In the genomic region with DNA sequence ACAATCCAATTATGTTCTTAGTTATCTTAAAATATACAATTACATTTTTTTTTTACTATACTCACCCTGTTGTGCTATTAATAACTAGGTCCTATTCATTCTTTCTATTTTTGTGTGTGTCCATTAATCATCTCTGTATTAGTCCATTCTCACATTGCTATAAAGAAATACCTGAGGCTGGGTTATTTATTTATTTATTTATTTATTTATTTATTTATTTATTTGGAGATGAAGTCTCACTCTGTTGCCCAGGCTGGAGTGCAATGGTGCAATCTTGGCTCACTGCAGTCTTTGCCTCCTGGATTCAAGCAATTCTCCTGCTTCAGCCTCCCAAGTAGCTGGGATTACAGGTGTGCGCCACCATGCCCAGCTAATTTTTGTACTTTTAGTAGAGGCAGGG, we compare ENCODE assay signal across 14 cellular contexts. TPM values are rescaled to one million over a fixed set of nuclear protein-coding genes. Genes with fewer than 3 reads are reported as not detected.
"Had no signal": no experiment of that assay in that cellular context is flagged by ENCODE, and none has a peak within 500 bp of the region (broad histone marks: within the 10 kb centered on the region; RNA-seq: fewer than 3 reads in every experiment).

No MANE protein-coding gene starts in this region.

RNA-seq across cellular contexts. Expression of a gene that starts 25.6 kb away (rescaled TPM):
- total RNA-seq: activated B cell treated with CpG ODN at 0.5 μM for 24 hours; activated CD4-positive, alpha-beta memory T cell treated with anti-CD3 and anti-CD28 coated beads for 36 hours; activated CD4-positive, alpha-beta memory T cell treated with anti-CD3 and anti-CD28 coated beads, Interleukin-2, amount 10 ng/mL, durations not matched to agents 7 days and 5 days; activated CD4-positive, alpha-beta T cell treated with anti-CD3 and anti-CD28 coated beads for 36 hours; activated CD4-positive, alpha-beta T cell treated with anti-CD3 and anti-CD28 coated beads, Interleukin-2, amount 10 ng/mL, durations not matched to agents 24 days and 14 days; activated CD4-positive, alpha-beta T cell treated with anti-CD3 and anti-CD28 coated beads, Interleukin-2, amount 10 ng/mL, durations not matched to agents 7 days and 5 days; activated CD8-positive, alpha-beta memory T cell treated with anti-CD3 and anti-CD28 coated beads for 36 hours; activated CD8-positive, alpha-beta memory T cell treated with anti-CD3 and anti-CD28 coated beads, Interleukin-2, amount 10 ng/mL, durations not matched to agents 7 days and 5 days; activated CD8-positive, alpha-beta T cell treated with anti-CD3 and anti-CD28 coated beads for 36 hours; activated CD8-positive, alpha-beta T cell treated with anti-CD3 and anti-CD28 coated beads, Interleukin-2, amount 10 ng/mL, durations not matched to agents 7 days and 5 days; T-helper 1 cell treated with Interleukin-12 subunit alpha and Interleukin-12 subunit beta and Interleukin-4 antibody, amounts not matched to agents 30 ng/mL and 1 ng/mL, for 36 hours; T-helper 17 cell; T-helper 2 cell treated with Interferon-gamma antibody and Interleukin-4, amounts not matched to agents 100 ng/mL and 5 ng/mL, for 36 hours had no signal

RNA-seq across cellular contexts. Expression of a gene that starts 30.9 kb away (rescaled TPM):
- total RNA-seq: activated B cell treated with CpG ODN at 0.5 μM for 24 hours; activated CD4-positive, alpha-beta memory T cell treated with anti-CD3 and anti-CD28 coated beads for 36 hours; activated CD4-positive, alpha-beta memory T cell treated with anti-CD3 and anti-CD28 coated beads, Interleukin-2, amount 10 ng/mL, durations not matched to agents 7 days and 5 days; activated CD4-positive, alpha-beta T cell treated with anti-CD3 and anti-CD28 coated beads for 36 hours; activated CD4-positive, alpha-beta T cell treated with anti-CD3 and anti-CD28 coated beads, Interleukin-2, amount 10 ng/mL, durations not matched to agents 24 days and 14 days; activated CD4-positive, alpha-beta T cell treated with anti-CD3 and anti-CD28 coated beads, Interleukin-2, amount 10 ng/mL, durations not matched to agents 7 days and 5 days; activated CD8-positive, alpha-beta memory T cell treated with anti-CD3 and anti-CD28 coated beads for 36 hours; activated CD8-positive, alpha-beta memory T cell treated with anti-CD3 and anti-CD28 coated beads, Interleukin-2, amount 10 ng/mL, durations not matched to agents 7 days and 5 days; activated CD8-positive, alpha-beta T cell treated with anti-CD3 and anti-CD28 coated beads for 36 hours; activated CD8-positive, alpha-beta T cell treated with anti-CD3 and anti-CD28 coated beads, Interleukin-2, amount 10 ng/mL, durations not matched to agents 7 days and 5 days; T-helper 1 cell treated with Interleukin-12 subunit alpha and Interleukin-12 subunit beta and Interleukin-4 antibody, amounts not matched to agents 30 ng/mL and 1 ng/mL, for 36 hours; T-helper 17 cell; T-helper 2 cell treated with Interferon-gamma antibody and Interleukin-4, amounts not matched to agents 100 ng/mL and 5 ng/mL, for 36 hours; WTC11 had no signal

RNA-seq across cellular contexts. Expression of a gene that starts 47.3 kb away (rescaled TPM):
- total RNA-seq: activated B cell treated with CpG ODN at 0.5 μM for 24 hours; activated CD4-positive, alpha-beta memory T cell treated with anti-CD3 and anti-CD28 coated beads for 36 hours; activated CD4-positive, alpha-beta memory T cell treated with anti-CD3 and anti-CD28 coated beads, Interleukin-2, amount 10 ng/mL, durations not matched to agents 7 days and 5 days; activated CD4-positive, alpha-beta T cell treated with anti-CD3 and anti-CD28 coated beads for 36 hours; activated CD4-positive, alpha-beta T cell treated with anti-CD3 and anti-CD28 coated beads, Interleukin-2, amount 10 ng/mL, durations not matched to agents 24 days and 14 days; activated CD4-positive, alpha-beta T cell treated with anti-CD3 and anti-CD28 coated beads, Interleukin-2, amount 10 ng/mL, durations not matched to agents 7 days and 5 days; activated CD8-positive, alpha-beta memory T cell treated with anti-CD3 and anti-CD28 coated beads for 36 hours; activated CD8-positive, alpha-beta memory T cell treated with anti-CD3 and anti-CD28 coated beads, Interleukin-2, amount 10 ng/mL, durations not matched to agents 7 days and 5 days; activated CD8-positive, alpha-beta T cell treated with anti-CD3 and anti-CD28 coated beads for 36 hours; activated CD8-positive, alpha-beta T cell treated with anti-CD3 and anti-CD28 coated beads, Interleukin-2, amount 10 ng/mL, durations not matched to agents 7 days and 5 days; T-helper 1 cell treated with Interleukin-12 subunit alpha and Interleukin-12 subunit beta and Interleukin-4 antibody, amounts not matched to agents 30 ng/mL and 1 ng/mL, for 36 hours; T-helper 17 cell; T-helper 2 cell treated with Interferon-gamma antibody and Interleukin-4, amounts not matched to agents 100 ng/mL and 5 ng/mL, for 36 hours had no signal
